Comparison of ENCODE assay signal across 14 cellular contexts in the genomic region with DNA sequence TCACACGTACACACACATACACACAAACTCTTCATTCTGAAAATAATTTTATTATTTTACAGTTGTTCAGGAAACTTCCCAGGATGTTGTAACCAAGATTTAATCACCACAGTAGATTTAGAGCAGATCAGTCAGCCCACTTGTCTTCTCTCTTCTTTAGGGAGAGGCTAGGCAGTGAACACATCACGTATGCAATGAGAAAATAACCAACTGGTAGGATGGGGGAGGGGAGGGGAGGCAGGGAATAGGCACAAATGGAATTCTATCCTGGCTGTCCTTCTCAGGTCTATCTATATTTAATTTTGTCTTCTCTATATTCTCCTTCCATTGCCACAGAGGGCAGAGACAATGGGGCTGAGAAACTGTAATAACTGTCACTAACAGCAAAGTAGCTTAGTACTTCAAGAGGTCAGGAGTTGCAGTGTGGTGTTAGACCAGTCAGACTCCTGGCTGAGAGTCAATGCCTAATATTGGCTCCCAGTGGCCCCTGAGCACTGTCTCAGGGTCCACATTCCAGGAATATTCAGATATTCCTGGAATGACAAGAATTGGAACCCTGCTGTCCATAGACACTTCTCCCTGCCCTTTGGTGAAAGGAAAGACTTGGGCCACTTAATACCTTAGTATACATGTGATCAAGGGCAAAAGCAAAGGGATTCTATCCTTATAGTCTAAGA.
"Had no signal": no experiment of that assay in that cellular context is flagged by ENCODE, and none has a peak within 500 bp of the region (broad histone marks: within the 10 kb centered on the region; RNA-seq: fewer than 3 reads in every experiment).

No MANE protein-coding gene starts in this region.

- DNase-seq: cerebellar nuclear complex, dermis blood vessel endothelial cell, hippocampal formation, left cardiac atrium, retina, T-helper 2 cell, transverse colon had no signal

- H3K27ac Mint-ChIP-seq: activated naive CD4-positive, alpha-beta T cell treated with anti-CD3 and anti-CD28 coated beads, Interleukin-2, amount 50 U/mL, for 24 hours; activated T-helper 2 cell treated with anti-CD3 and anti-CD28 coated beads, Interferon-gamma antibody, Interleukin-2, Interleukin-4, amounts not matched to agents 10 μg/mL and 5 μg/mL and 100 μg/mL, durations not matched to agents 14 hours and 24 hours and 36 hours; stimulated activated memory B cell treated with anti-CD40 and anti-IgM and Interleukin-4, amounts not matched to agents 10 μg/mL and 1 μg/mL and 100 μg/mL, for 72 hours had no signal

- H3K9me3 ChIP-seq: transverse colon had no signal

- H3K4me1 Mint-ChIP-seq: neural crest cell had no signal

- H3K27me3 ChIP-seq: transverse colon had no signal

- H3K9me3 Mint-ChIP-seq: activated naive CD4-positive, alpha-beta T cell treated with anti-CD3 and anti-CD28 coated beads, Interleukin-2, amount 50 U/mL, for 24 hours; brain; memory B cell; neural crest cell; stimulated activated memory B cell treated with anti-CD40 and anti-IgM and Interleukin-4, amounts not matched to agents 10 μg/mL and 1 μg/mL and 100 μg/mL, for 72 hours had no signal

- H3K27ac ChIP-seq: parathyroid adenoma, transverse colon had no signal

- H3K4me3 ChIP-seq: transverse colon had no signal

- H3K4me1 ChIP-seq: parathyroid adenoma had no signal

- H3K4me3 Mint-ChIP-seq: activated naive CD4-positive, alpha-beta T cell treated with anti-CD3 and anti-CD28 coated beads, Interleukin-2, amount 50 U/mL, for 24 hours; brain; memory B cell; neural crest cell; stimulated activated memory B cell treated with anti-CD40 and anti-IgM and Interleukin-4, amounts not matched to agents 10 μg/mL and 1 μg/mL and 100 μg/mL, for 72 hours had no signal

- ATAC-seq: stimulated activated memory B cell treated with anti-CD40 and anti-IgM and Interleukin-4, amounts not matched to agents 10 μg/mL and 1 μg/mL and 100 μg/mL, for 72 hours had no signal
